Comparison of ENCODE assay signal across 13 cellular contexts in the genomic region with DNA sequence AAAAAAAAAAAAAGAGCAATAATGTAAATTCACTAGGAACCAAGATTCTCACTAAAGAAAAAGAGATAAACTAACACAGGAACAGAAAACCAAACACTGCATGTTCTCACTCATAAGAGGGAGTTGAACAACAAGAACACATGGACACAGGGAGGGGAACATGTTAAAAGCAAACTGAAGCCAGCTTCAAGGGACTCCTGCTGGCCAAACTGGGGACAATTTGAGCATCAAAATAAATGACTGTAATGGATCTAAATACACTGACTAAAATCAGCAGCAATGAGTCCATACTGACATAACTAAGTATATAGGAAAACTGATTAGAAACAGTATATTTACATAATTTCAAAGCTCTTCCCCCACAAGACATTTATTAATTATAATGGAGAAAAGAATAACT.
DNase-seq lines count a peak whose midpoint lies in the region; ATAC-seq and TF ChIP-seq lines count a peak whose summit lies in the region.
"Had no signal": no experiment of that assay in that cellular context is flagged by ENCODE, and none has a peak within 500 bp of the region (broad histone marks: within the 10 kb centered on the region; RNA-seq: fewer than 3 reads in every experiment).

No MANE protein-coding gene starts in this region.

- DNase-seq in PC-3 (peak; percentile 25), fibroblast of villous mesenchyme (ENCODE audit: low read depth) (no peak), pons (ENCODE audit: low spot score) (no peak), NCI-H1417 treated with DMSO at 0.1 percent for 48 hours (lab: John Stamatoyannopoulos, UW) (no peak)
- DNase-seq: activated CD8-positive, alpha-beta T cell treated with anti-CD3 and anti-CD28 coated beads, Interleukin-2, amount 10 ng/mL, durations not matched to agents 7 days and 5 days; lower lobe of right lung; retina; uterus had no signal

- H4K20me1 ChIP-seq in PC-3 (ENCODE audit: low read length), result 0 out of 2 replicates have a peak, but pooled peaks cover 3% of the 10 kb centered on the region

- H3K27me3 ChIP-seq in PC-3 (ENCODE audit: low read length), result no peaks in the 10 kb centered on the region
- H3K27me3 ChIP-seq: uterus had no signal

- no peak overlapping the region for H3K4me3 ChIP-seq in PC-3 (ENCODE audit: low read length)
- H3K4me3 ChIP-seq in fibroblast of villous mesenchyme (ENCODE audit: low read depth, low read length), result no peak overlapping the region
- H3K4me3 ChIP-seq: lower lobe of right lung, SK-N-MC, uterus had no signal

- no TSS peak for BruUV-seq in PC-3 (replicated peaks; lab: Mats Ljungman, UMichigan)

- H3K79me2 ChIP-seq in PC-3 (ENCODE audit: low read length), result 0 out of 2 replicates have a peak, but pooled peaks cover 5% of the 10 kb centered on the region

- H3K4me2 ChIP-seq in PC-3 (ENCODE audit: low read length), result no peak overlapping the region

- intact Hi-C loops in PC-3 (cut with micrococcal nuclease), result loop anchor here (1.0 kb wide), 1 partner anchor 265 kb away; no protein-coding TSS in a partner anchor

- CTCF ChIA-PET in PC-3 (lab: Charles Lee), result no interaction called here

- H2AFZ ChIP-seq in PC-3 (ENCODE audit: low read length), result no peak overlapping the region

- H3K4me1 ChIP-seq in PC-3 (ENCODE audit: insufficient read depth, low read length), result no peaks in the 10 kb centered on the region
- H3K4me1 ChIP-seq: lower lobe of right lung, uterus had no signal

- no peaks in the 10 kb centered on the region for H3K9me3 ChIP-seq in PC-3 (ENCODE audit: low read length)
- H3K9me3 ChIP-seq: lower lobe of right lung, uterus had no signal

- POLR2A ChIA-PET in PC-3 (lab: Charles Lee; ENCODE audit: unreplicated experiment), result no interaction called here

- H3K27ac ChIP-seq in C4-2B, result no peak overlapping the region
- no peak overlapping the region for H3K27ac ChIP-seq in PC-3 (ENCODE audit: low read length)
- H3K27ac ChIP-seq: lower lobe of right lung, SK-N-MC, uterus had no signal

- no peak overlapping the region for H3K9ac ChIP-seq in PC-3 (ENCODE audit: low read length)

- ATAC-seq in GM21717 (IDR thresholded peaks at IDR 0.05; ENCODE audit: unreplicated experiment), result peak; percentile 49
- ATAC-seq in PC-3, result peak; percentile 57
- ATAC-seq in HG03460 (IDR thresholded peaks at IDR 0.05; ENCODE audit: unreplicated experiment), result no peak
- no peak for ATAC-seq in HG02884 (IDR thresholded peaks at IDR 0.05; ENCODE audit: unreplicated experiment)
- ATAC-seq: activated CD8-positive, alpha-beta T cell treated with anti-CD3 and anti-CD28 coated beads, Interleukin-2, amount 10 ng/mL, durations not matched to agents 7 days and 5 days; lower lobe of right lung had no signal

- H3K9me2 ChIP-seq in PC-3 (replicated peaks; ENCODE audit: low read length), result no peaks in the 10 kb centered on the region

- TF ChIP-seq CTCF in C4-2B (conservative IDR thresholded peaks at IDR 0.05) (peak; percentile 20; the same call in 1 of the 2 replicates), PC-3 (conservative IDR thresholded peaks at IDR 0.05; ENCODE audit: low read depth, low read length) (peak; percentile 54), fibroblast of villous mesenchyme (IDR thresholded peaks at IDR 0.05; ENCODE audit: insufficient read depth, low read depth, low read length) (peak; percentile 32)

- H3K36me3 ChIP-seq in PC-3 (ENCODE audit: low read depth, low read length), result peaks cover 24% of the 10 kb centered on the region; the same call in 1 of the 2 replicates
- H3K36me3 ChIP-seq: uterus had no signal

- H3F3A ChIP-seq in PC-3 (ENCODE audit: low read length, unreplicated experiment), result no peaks in the 10 kb centered on the region

Comparison
In these comparisons a context has a peak if more than half of its experiments do, and no peak if none do; other contexts are left out.
1. ATAC-seq: peak in GM21717 (single experiment) and PC-3 (single experiment); none in HG03460 (single experiment) and HG02884 (single experiment).
2. Peak in every context shown above with its lines, with median percentiles within 50 percentile points of each other: CTCF ChIP-seq.